In the genomic region with DNA sequence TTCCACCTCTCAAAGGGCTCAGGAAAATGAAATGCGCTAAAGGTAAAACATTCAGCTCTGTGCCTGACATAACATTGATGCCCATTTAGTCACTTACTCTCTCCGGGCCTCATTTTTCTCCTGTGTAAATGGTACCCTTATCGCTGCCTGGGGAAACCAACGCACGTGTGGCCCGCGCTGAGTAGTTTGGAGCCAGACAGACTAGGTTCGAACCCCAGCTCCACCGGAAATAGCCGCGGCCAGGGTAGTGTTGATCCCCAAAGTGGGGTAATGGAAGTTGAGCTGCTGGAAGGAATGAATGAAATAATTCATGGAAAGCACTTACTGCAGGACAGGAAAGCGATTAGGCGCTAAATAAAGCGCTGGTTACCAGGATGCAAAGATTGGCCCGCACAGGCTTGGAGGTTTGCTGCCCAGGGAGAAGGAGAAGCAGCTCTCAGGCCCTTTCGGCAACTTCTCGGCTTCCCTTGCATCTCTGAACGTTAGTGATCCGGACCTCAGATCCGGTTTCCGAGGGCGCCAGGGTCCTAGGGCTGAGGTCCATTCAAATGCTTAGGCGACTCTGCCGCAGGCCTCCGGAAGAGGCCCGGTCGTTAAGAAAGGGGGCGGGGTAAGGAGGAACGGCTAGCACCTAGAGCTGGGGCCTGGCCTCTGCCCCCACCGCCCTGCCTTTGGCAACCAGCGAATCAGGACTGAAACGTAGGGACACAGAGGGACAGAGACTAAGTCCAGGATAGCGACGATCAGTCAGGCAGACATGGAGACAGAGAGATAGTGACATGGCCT, we compare ENCODE assay signal across 1 cellular context.
TF ChIP-seq lines count a peak whose summit lies in the region.

No MANE protein-coding gene starts in this region.

TF ChIP-seq in HepG2, 621 proteins besides CTCF, POLR2A, EP300 and RAD21:
- no peak for TF ChIP-seq THYN1 (CRISPR knock-in tag; IDR thresholded peaks at IDR 0.05; ENCODE audit: borderline replicate concordance, low read depth)
- TF ChIP-seq E2F1 (CRISPR knock-in tag; IDR thresholded peaks at IDR 0.05) = no peak
- TF ChIP-seq BRCA1 (CRISPR knock-in tag; IDR thresholded peaks at IDR 0.05) = no peak
- TF ChIP-seq ZNF75D (CRISPR knock-in tag; IDR thresholded peaks at IDR 0.05; ENCODE audit: borderline replicate concordance) = no peak
- no peak for TF ChIP-seq ZNF264 (CRISPR knock-in tag; IDR thresholded peaks at IDR 0.05)
- TF ChIP-seq, protein P1, sequence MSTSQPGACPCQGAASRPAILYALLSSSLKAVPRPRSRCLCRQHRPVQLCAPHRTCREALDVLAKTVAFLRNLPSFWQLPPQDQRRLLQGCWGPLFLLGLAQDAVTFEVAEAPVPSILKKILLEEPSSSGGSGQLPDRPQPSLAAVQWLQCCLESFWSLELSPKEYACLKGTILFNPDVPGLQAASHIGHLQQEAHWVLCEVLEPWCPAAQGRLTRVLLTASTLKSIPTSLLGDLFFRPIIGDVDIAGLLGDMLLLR (CRISPR knock-in tag; IDR thresholded peaks at IDR 0.05) = no peak
- TF ChIP-seq FOXP1 (IDR thresholded peaks at IDR 0.05) = no peak
- TF ChIP-seq FOXP1 (CRISPR knock-in tag; IDR thresholded peaks at IDR 0.05) = no peak
- no peak for TF ChIP-seq NR2F1 (CRISPR knock-in tag; IDR thresholded peaks at IDR 0.05)
- no peak for TF ChIP-seq ATF7-NPFF (CRISPR knock-in tag; IDR thresholded peaks at IDR 0.05; ENCODE audit: low read depth)
TF ChIP-seq in HepG2: peak in this region for 0.
